ENCODE assay signal across 26 cellular contexts in the genomic region with DNA sequence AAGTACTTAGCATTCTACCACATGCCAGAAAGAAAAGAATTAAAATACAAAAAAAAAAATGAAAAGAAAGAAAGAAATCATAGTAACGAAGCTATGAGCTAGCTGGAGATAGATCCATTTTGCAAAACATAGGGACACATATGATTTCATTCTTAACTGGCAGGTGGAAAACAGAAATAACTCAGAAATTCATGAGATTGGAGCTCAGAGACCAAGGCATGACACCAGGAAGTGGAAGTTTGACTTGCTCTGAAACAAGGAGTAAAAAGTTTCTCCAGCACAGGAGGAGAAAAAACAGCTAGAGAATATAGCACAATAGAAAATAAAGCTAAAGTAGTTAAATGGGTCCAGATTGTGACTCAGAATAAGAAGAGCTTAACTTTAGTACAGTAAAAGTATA.
DNase-seq lines count a peak whose midpoint lies in the region; ATAC-seq and TF ChIP-seq lines count a peak whose summit lies in the region.
"Had no signal": no experiment of that assay in that cellular context is flagged by ENCODE, and none has a peak within 500 bp of the region (broad histone marks: within the 10 kb centered on the region; RNA-seq: fewer than 3 reads in every experiment).

No MANE protein-coding gene starts in this region.

- in situ Hi-C loops in transverse colon (cut with MboI; ENCODE audit: low pct_ligation_motif_present in 1 of 4, low pct_unique_long_range_greater_than_20kb in 1 of 4, low sequenced_read_pairs in 3 of 4): no loop called here

- no peaks in the 10 kb centered on the region for H3K9me3 Mint-ChIP-seq in natural killer cell treated with Interleukin-12 subunit alpha and Interleukin-12 subunit beta and Interleukin-15 and Interleukin-18, amount 100 ng/mL, for 72 hours
- no peaks in the 10 kb centered on the region for H3K9me3 Mint-ChIP-seq in natural killer cell

- no peak overlapping the region for H3K4me3 ChIP-seq in transverse colon
- H3K4me3 ChIP-seq: GM23248, smooth muscle cell, uterus had no signal

- no peak for DNase-seq in natural killer cell treated with Interleukin-12 subunit alpha and Interleukin-12 subunit beta and Interleukin-15 and Interleukin-18, amount 100 ng/mL, for 72 hours (ENCODE audit: low spot score)
- DNase-seq in natural killer cell: no peak
- no peak for DNase-seq in T-helper 17 cell
- peak; percentile 22 for DNase-seq in germinal center (ENCODE audit: low spot score)
- DNase-seq in foreskin keratinocyte: no peak
- no peak for DNase-seq in iPS-NIHi11 (ENCODE audit: low spot score)
- DNase-seq in NCI-H524 (lab: John Stamatoyannopoulos, UW): no peak
- no peak for DNase-seq in transverse colon
- DNase-seq: activated CD4-positive, CD25-positive, alpha-beta regulatory T cell; activated naive CD4-positive, alpha-beta T cell; aorta; CD4-positive, alpha-beta memory T cell; central memory CD4-positive, alpha-beta T cell; DMS79 treated with DMSO at 0.1 percent for 48 hours; foreskin fibroblast; GM23248; kidney glomerular epithelial cell; mesenchymal stem cell; NCI-H1417; NCI-H526; SHP77 treated with DMSO at 0.1 percent for 48 hours; stimulated activated CD4-positive, alpha-beta T cell treated with anti-CD3 and anti-CD28 coated beads, Interleukin-4, amount 100 ng/mL, for 24 hours; uterus had no signal

- peaks cover 17% of the 10 kb centered on the region for H3K36me3 Mint-ChIP-seq in natural killer cell treated with Interleukin-12 subunit alpha and Interleukin-12 subunit beta and Interleukin-15 and Interleukin-18, amount 100 ng/mL, for 72 hours
- H3K36me3 Mint-ChIP-seq in natural killer cell (no peaks in the 10 kb centered on the region), T-helper 17 cell (ENCODE audit: low read depth) (peaks cover 2% of the 10 kb centered on the region)

- H3K27ac ChIP-seq in foreskin keratinocyte (no peak overlapping the region), transverse colon (no peak overlapping the region)
- H3K27ac ChIP-seq: epithelial cell of prostate, GM23248, uterus had no signal

- H3K36me3 ChIP-seq in transverse colon: no peaks in the 10 kb centered on the region
- H3K36me3 ChIP-seq: uterus had no signal

- peak overlapping the region; percentile 67 for H3K4me3 Mint-ChIP-seq in natural killer cell treated with Interleukin-12 subunit alpha and Interleukin-12 subunit beta and Interleukin-15 and Interleukin-18, amount 100 ng/mL, for 72 hours
- no peak overlapping the region for H3K4me3 Mint-ChIP-seq in natural killer cell
- no peak overlapping the region for H3K4me3 Mint-ChIP-seq in T-helper 17 cell
- H3K4me3 Mint-ChIP-seq: CD4-positive, alpha-beta memory T cell had no signal

- no peaks in the 10 kb centered on the region for H3K27me3 Mint-ChIP-seq in natural killer cell treated with Interleukin-12 subunit alpha and Interleukin-12 subunit beta and Interleukin-15 and Interleukin-18, amount 100 ng/mL, for 72 hours
- no peaks in the 10 kb centered on the region for H3K27me3 Mint-ChIP-seq in natural killer cell (ENCODE audit: low read depth in 2 of 2)
- H3K27me3 Mint-ChIP-seq in T-helper 17 cell: no peaks in the 10 kb centered on the region
- H3K27me3 Mint-ChIP-seq: CD4-positive, alpha-beta memory T cell had no signal

- TF ChIP-seq CTCF in natural killer cell (IDR thresholded peaks at IDR 0.05) (no peak), foreskin keratinocyte (conservative IDR thresholded peaks at IDR 0.05) (no peak), transverse colon (IDR thresholded peaks at IDR 0.05) (no peak)

- intact Hi-C loops in natural killer cell (cut with micrococcal nuclease) (no loop called here), transverse colon (cut with DNase I; ENCODE audit: low total_unique reads) (no loop called here)

- ATAC-seq in natural killer cell treated with Interleukin-12 subunit alpha and Interleukin-12 subunit beta and Interleukin-15 and Interleukin-18, amount 100 ng/mL, for 72 hours: no peak
- ATAC-seq in natural killer cell (no peak), T-helper 17 cell (no peak), foreskin keratinocyte (no peak)

- H3K4me1 ChIP-seq in foreskin keratinocyte (no peaks in the 10 kb centered on the region), transverse colon (peaks cover 0 to 10% (median 6%) of the 10 kb centered on the region in 4 donors)
- H3K4me1 ChIP-seq: uterus had no signal

- peaks cover 40 to 51% of the 10 kb centered on the region in 2 donors for H3K4me1 Mint-ChIP-seq in natural killer cell treated with Interleukin-12 subunit alpha and Interleukin-12 subunit beta and Interleukin-15 and Interleukin-18, amount 100 ng/mL, for 72 hours (ENCODE audit: low read depth in 2 of 2)
- H3K4me1 Mint-ChIP-seq in natural killer cell (peaks cover 24 to 29% of the 10 kb centered on the region in 2 donors), T-helper 17 cell (peaks cover 24% of the 10 kb centered on the region)

- no peaks in the 10 kb centered on the region for H3K9me3 ChIP-seq in T-helper 17 cell (ENCODE audit: control insufficient read depth, low read length, poor library complexity, severe bottlenecking)
- no peaks in the 10 kb centered on the region for H3K9me3 ChIP-seq in transverse colon
- H3K9me3 ChIP-seq: uterus had no signal

- H3K27me3 ChIP-seq in foreskin keratinocyte (no peaks in the 10 kb centered on the region), transverse colon (no peaks in the 10 kb centered on the region)
- H3K27me3 ChIP-seq: uterus had no signal

- 85 to 92% methylated on average over 1 of the region's 1 CpG for WGBS in transverse colon (ENCODE audit: low coverage in 1 of 2), 2 donors

- no peak for TF ChIP-seq POLR2A in transverse colon (IDR thresholded peaks at IDR 0.05)

- peak overlapping the region; percentile 21 to 81 for H3K27ac Mint-ChIP-seq in natural killer cell treated with Interleukin-12 subunit alpha and Interleukin-12 subunit beta and Interleukin-15 and Interleukin-18, amount 100 ng/mL, for 72 hours
- peak overlapping the region in 1 of 2 donors; percentile 6 for H3K27ac Mint-ChIP-seq in natural killer cell
- peak overlapping the region; percentile 76 for H3K27ac Mint-ChIP-seq in T-helper 17 cell
- H3K27ac Mint-ChIP-seq: progenitor cell of endocrine pancreas had no signal

- no peak for TF ChIP-seq EP300 in transverse colon (IDR thresholded peaks at IDR 0.05; ENCODE audit: low read depth)
